8 cellular contexts compared by ENCODE assay signal in genomic region chr1:222654849-222655248, GRCh38. TPM values are rescaled to one million over a fixed set of nuclear protein-coding genes. Genes with fewer than 3 reads are reported as not detected.
DNase-seq lines count a peak whose midpoint lies in the region; ATAC-seq, FAIRE-seq and TF ChIP-seq lines count a peak whose summit lies in the region.

No MANE protein-coding gene starts in this region.

- intact Hi-C loops in HepG2 (cut with micrococcal nuclease; ENCODE audit: unreplicated experiment), result no loop called here

- WGBS in liver, result 40% methylated on average over 5 of the region's 5 CpGs
- 96% methylated on average over 5 of the region's 5 CpGs for WGBS in HepG2 (ENCODE audit: low lambda C conversion rate)
- 91% methylated on average over 5 of the region's 5 CpGs for WGBS in smooth muscle cell (ENCODE audit: low lambda C conversion rate)

- H3K27ac ChIP-seq in liver (ENCODE audit: low read depth in 1 of 2, low read length in 2 of 2) (peak overlapping the region; percentile 26 to 52), HepG2 (ENCODE audit: extremely low read length, insufficient read depth, low read length) (no peak overlapping the region), smooth muscle cell (ENCODE audit: low read depth) (no peak overlapping the region)

- no peaks in the 10 kb centered on the region for H3K79me2 ChIP-seq in HepG2 (ENCODE audit: insufficient read depth, low read length)
- H3K79me2 ChIP-seq in smooth muscle cell (ENCODE audit: low read depth), result no peaks in the 10 kb centered on the region

- H3K27me3 Mint-ChIP-seq in effector memory CD8-positive, alpha-beta T cell, result no peaks in the 10 kb centered on the region

- TF ChIP-seq EP300 in HepG2 (IDR thresholded peaks at IDR 0.05; ENCODE audit: low read depth in 2 of 2, low read length in 2 of 2), result no peak
- TF ChIP-seq EP300 in HepG2 (CRISPR knock-in tag; IDR thresholded peaks at IDR 0.05; ENCODE audit: borderline replicate concordance), result no peak

- TF ChIP-seq CTCF in liver (IDR thresholded peaks at IDR 0.05; ENCODE audit: low read depth, low read length, missing input control) (no peak), HepG2 (CRISPR knock-in tag; IDR thresholded peaks at IDR 0.05) (no peak), smooth muscle cell (IDR thresholded peaks at IDR 0.05; ENCODE audit: borderline replicate concordance, insufficient read depth, poor library complexity, severe bottlenecking) (no peak)

- DNase-seq in HepG2 (ENCODE audit: low spot score) (no peak), DMS153 (lab: John Stamatoyannopoulos, UW) (no peak), smooth muscle cell (lab: John Stamatoyannopoulos, UW; ENCODE audit: unreplicated experiment) (no peak)
- peak; percentile 65 for DNase-seq in activated CD4-positive, alpha-beta T cell treated with anti-CD3 and anti-CD28 coated beads for 1 hour
- peak; percentile 66 to 68 (median 66) for DNase-seq in effector memory CD8-positive, alpha-beta T cell
- peak; percentile 23 to 52 (median 46) for DNase-seq in stimulated activated CD4-positive, alpha-beta T cell treated with anti-CD3 and anti-CD28 coated beads, TNF-alpha, amount 100 ng/mL, for 1 hour (ENCODE audit: low read depth in 3 of 3, low spot score in 1 of 3)

- FAIRE-seq in HepG2 (lab: Jason Lieb, UNC), result no peak

- peaks cover 17 to 40% of the 10 kb centered on the region in 2 donors for H3K4me1 Mint-ChIP-seq in effector memory CD8-positive, alpha-beta T cell (ENCODE audit: low read depth in 2 of 2)

- no peak for ATAC-seq in HepG2
- ATAC-seq in HG03432 (IDR thresholded peaks at IDR 0.05; ENCODE audit: unreplicated experiment), result peak; percentile 96
- peak; percentile 99 for ATAC-seq in effector memory CD8-positive, alpha-beta T cell (replicated peaks)

- CTCF ChIA-PET in HepG2 (lab: Yijun Ruan, JAX; ENCODE audit: low intra/inter-chr PET ratio, low total read pairs), result no interaction called here

- H3K4me3 ChIP-seq in liver (ENCODE audit: low read depth in 1 of 3, low read length in 3 of 3) (no peak overlapping the region), HepG2 (replicated peaks in 1 of 3; ENCODE audit: insufficient read depth in 1 of 3, low read depth in 2 of 3, low read length in 3 of 3) (no peak overlapping the region), smooth muscle cell (no peak overlapping the region)

- H3F3A ChIP-seq in smooth muscle cell (ENCODE audit: low read depth), result no peaks in the 10 kb centered on the region

- no peaks in the 10 kb centered on the region for H3K9me3 ChIP-seq in liver (ENCODE audit: control insufficient read depth in 4 of 4, low read length in 3 of 4)
- H3K9me3 ChIP-seq in HepG2 (ENCODE audit: low read length), result no peaks in the 10 kb centered on the region
- no peaks in the 10 kb centered on the region for H3K9me3 ChIP-seq in smooth muscle cell (replicated peaks; ENCODE audit: low read depth)

- peak overlapping the region; percentile 34 to 58 for H3K4me3 Mint-ChIP-seq in effector memory CD8-positive, alpha-beta T cell

- POLR2A ChIA-PET in HepG2 (lab: Yijun Ruan, JAX), result no interaction called here

- in situ Hi-C loops in HepG2 (cut with HindIII; ENCODE audit: extremely low pct_ligation_motif_present, low pct_unique_long_range_greater_than_20kb), result no loop called here

- H3K36me3 ChIP-seq in liver (ENCODE audit: control insufficient read depth in 4 of 4, insufficient read depth in 3 of 4, low read depth in 1 of 4, low read length in 3 of 4), result peaks cover 11 to 66% (median 60%) of the 10 kb centered on the region in 4 donors
- peaks cover 12 to 91% of the 10 kb centered on the region in 2 experiments for H3K36me3 ChIP-seq in HepG2 (replicated peaks in 1 of 2; ENCODE audit: control insufficient read depth in 1 of 2, insufficient read depth in 2 of 2, low read length in 2 of 2)
- peaks cover 53% of the 10 kb centered on the region for H3K36me3 ChIP-seq in smooth muscle cell (ENCODE audit: low read depth)

- H4K20me1 ChIP-seq in HepG2 (ENCODE audit: insufficient read depth, low read length) (no peaks in the 10 kb centered on the region), smooth muscle cell (ENCODE audit: low read depth) (no peaks in the 10 kb centered on the region)

- H3K27ac Mint-ChIP-seq in effector memory CD8-positive, alpha-beta T cell, result peak overlapping the region; percentile 97 to 99

- H3K27me3 ChIP-seq in liver (ENCODE audit: control insufficient read depth in 4 of 4, insufficient read depth in 4 of 4, low read length in 3 of 4) (no peaks in the 10 kb centered on the region), HepG2 (ENCODE audit: control insufficient read depth in 1 of 2, insufficient read depth in 2 of 2, low read length in 2 of 2) (no peaks in the 10 kb centered on the region), smooth muscle cell (ENCODE audit: low read depth) (no peaks in the 10 kb centered on the region)

- no peak overlapping the region for H2AFZ ChIP-seq in HepG2 (ENCODE audit: low read length)
- no peak overlapping the region for H2AFZ ChIP-seq in smooth muscle cell (ENCODE audit: low read depth)

- no TSS peak for BruUV-seq in HepG2 (replicated peaks; lab: Mats Ljungman, UMichigan)

- H3K4me1 ChIP-seq in liver (ENCODE audit: control insufficient read depth in 4 of 4, insufficient read depth in 4 of 4, low read length in 3 of 4), result peaks cover 2 to 14% (median 6%) of the 10 kb centered on the region in 4 donors
- H3K4me1 ChIP-seq in HepG2 (ENCODE audit: insufficient read depth, low read length), result no peaks in the 10 kb centered on the region
- H3K4me1 ChIP-seq in smooth muscle cell (ENCODE audit: low read depth), result no peaks in the 10 kb centered on the region

- no peaks in the 10 kb centered on the region for H3K9me3 Mint-ChIP-seq in effector memory CD8-positive, alpha-beta T cell

- H3K9ac ChIP-seq in liver (ENCODE audit: low read depth in 1 of 2, low read length in 2 of 2) (peak overlapping the region in 1 of 2 donors; percentile 76), HepG2 (ENCODE audit: insufficient read depth, low read depth, low read length) (no peak overlapping the region), smooth muscle cell (ENCODE audit: low read depth) (no peak overlapping the region)

- peak in 1 of 2 donors; percentile 37 for TF ChIP-seq RAD21 in liver (IDR thresholded peaks at IDR 0.05)
- TF ChIP-seq RAD21 in HepG2 (CRISPR knock-in tag; IDR thresholded peaks at IDR 0.05), result no peak

- no peak for TF ChIP-seq POLR2A in HepG2 (IDR thresholded peaks at IDR 0.05; ENCODE audit: insufficient read depth in 1 of 2, low read depth in 2 of 2, low read length in 2 of 2)

- H3K4me2 ChIP-seq in HepG2 (ENCODE audit: low read depth, low read length), result no peak overlapping the region
- H3K4me2 ChIP-seq in smooth muscle cell, result no peak overlapping the region

- H3K36me3 Mint-ChIP-seq in effector memory CD8-positive, alpha-beta T cell (ENCODE audit: insufficient read depth), result peaks cover 96% of the 10 kb centered on the region

RNA-seq across cellular contexts. Expression of gene MIA3, which starts 37.0 kb away (rescaled TPM):
- total RNA-seq in liver, result 10 to 100 TPM; 20.8 to 69.4 TPM
- polyA plus RNA-seq in liver, result 10 to 100 TPM; 30.9 to 33.4 TPM
- total RNA-seq in HepG2 (2016; rRNA removed; fragmentation: Illumina TruSeq; extraction: Trizol), result 27.4 and 48.7 TPM in 2 replicates
- total RNA-seq in HepG2 (2016; cell fraction: cytosol; rRNA removed; fragmentation: Illumina TruSeq; extraction: Trizol; ENCODE audit: low read depth), result 3.2 and 3.7 TPM in 2 replicates
- total RNA-seq in HepG2 (2016; cell fraction: insoluble cytoplasmic fraction; rRNA removed; fragmentation: Illumina TruSeq; extraction: Trizol), result 27.7 and 51.2 TPM in 2 replicates
- total RNA-seq in HepG2 (2016; cell fraction: membrane; rRNA removed; fragmentation: Illumina TruSeq; extraction: Trizol), result 7.2 and 9.4 TPM in 2 replicates
- total RNA-seq in HepG2 (2016; cell fraction: nucleus; rRNA removed; fragmentation: Illumina TruSeq; extraction: Trizol), result 73.6 and 82.8 TPM in 2 replicates
- polyA plus RNA-seq in HepG2 (2011; rRNA removed), result 45.2 and 45.6 TPM in 2 replicates
- 34.4 and 35.7 TPM in 2 replicates for polyA plus RNA-seq in HepG2 (2011; cell fraction: cytosol; rRNA removed)
- polyA plus RNA-seq in HepG2 (2011; cell fraction: nucleus; rRNA removed), result 125 and 161 TPM in 2 replicates
- polyA plus RNA-seq in HepG2 (2012), result 25.2 and 38.0 TPM in 2 replicates
- polyA plus RNA-seq in HepG2 (2016; cell fraction: cytosol; fragmentation: Illumina TruSeq; extraction: Trizol; ENCODE audit: low read depth), result 2.4 and 3.6 TPM in 2 replicates
- 14.1 and 14.8 TPM in 2 replicates for polyA plus RNA-seq in HepG2 (2016; cell fraction: insoluble cytoplasmic fraction; fragmentation: Illumina TruSeq; extraction: Trizol; ENCODE audit: low read depth)
- polyA plus RNA-seq in HepG2 (2016; cell fraction: membrane; fragmentation: Illumina TruSeq; extraction: Trizol; ENCODE audit: low read depth), result 3.1 and 5.5 TPM in 2 replicates
- polyA plus RNA-seq in HepG2 (2016; cell fraction: nucleus; fragmentation: Illumina TruSeq; extraction: Trizol; ENCODE audit: insufficient read depth, low read depth), result 108 and 114 TPM in 2 replicates
- 42.0 and 48.4 TPM in 2 replicates for polyA minus RNA-seq in HepG2 (2011; rRNA and poly(A)+ RNA removed; ENCODE audit: low replicate concordance)
- 19.9 and 24.8 TPM in 2 replicates for polyA minus RNA-seq in HepG2 (2011; cell fraction: cytosol; rRNA and poly(A)+ RNA removed)
- polyA minus RNA-seq in HepG2 (2011; cell fraction: nucleus; rRNA and poly(A)+ RNA removed), result 67.5 and 74.8 TPM in 2 replicates
- 64.0 and 71.2 TPM in 2 replicates for total RNA-seq in smooth muscle cell
- polyA plus RNA-seq in smooth muscle cell, result 56.8 and 61.8 TPM in 2 replicates

RNA-seq across cellular contexts. Expression of gene AIDA, which starts 57.4 kb away (rescaled TPM):
- total RNA-seq in liver (10 to 100 TPM; 24.3 to 48.2 TPM), HepG2 (2016; rRNA removed; fragmentation: Illumina TruSeq; extraction: Trizol) (17.5 and 41.4 TPM in 2 replicates), smooth muscle cell (50.9 and 60.9 TPM in 2 replicates)
- polyA plus RNA-seq in liver (10 to 100 TPM in 1 of 2 donors, 1 to 10 TPM in 1; 9.3 to 18.7 TPM), HepG2 (2011; rRNA removed) (34.6 and 35.4 TPM in 2 replicates), smooth muscle cell (33.6 and 40.6 TPM in 2 replicates)
- total RNA-seq in HepG2 (2016; cell fraction: cytosol; rRNA removed; fragmentation: Illumina TruSeq; extraction: Trizol; ENCODE audit: low read depth), result 10.2 and 13.7 TPM in 2 replicates
- total RNA-seq in HepG2 (2016; cell fraction: insoluble cytoplasmic fraction; rRNA removed; fragmentation: Illumina TruSeq; extraction: Trizol), result 16.3 and 39.3 TPM in 2 replicates
- 54.4 and 60.1 TPM in 2 replicates for total RNA-seq in HepG2 (2016; cell fraction: membrane; rRNA removed; fragmentation: Illumina TruSeq; extraction: Trizol)
- 17.6 and 19.3 TPM in 2 replicates for total RNA-seq in HepG2 (2016; cell fraction: nucleus; rRNA removed; fragmentation: Illumina TruSeq; extraction: Trizol)
- polyA plus RNA-seq in HepG2 (2011; cell fraction: cytosol; rRNA removed), result 12.6 and 22.8 TPM in 2 replicates
- polyA plus RNA-seq in HepG2 (2011; cell fraction: nucleus; rRNA removed), result 6.6 and 9.7 TPM in 2 replicates
- 28.5 and 32.2 TPM in 2 replicates for polyA plus RNA-seq in HepG2 (2012)
- polyA plus RNA-seq in HepG2 (2016; cell fraction: cytosol; fragmentation: Illumina TruSeq; extraction: Trizol; ENCODE audit: low read depth), result 38.7 and 43.9 TPM in 2 replicates
- 82.7 and 83.3 TPM in 2 replicates for polyA plus RNA-seq in HepG2 (2016; cell fraction: insoluble cytoplasmic fraction; fragmentation: Illumina TruSeq; extraction: Trizol; ENCODE audit: low read depth)
- polyA plus RNA-seq in HepG2 (2016; cell fraction: membrane; fragmentation: Illumina TruSeq; extraction: Trizol; ENCODE audit: low read depth), result 97.2 and 104 TPM in 2 replicates
- 31.3 and 36.7 TPM in 2 replicates for polyA plus RNA-seq in HepG2 (2016; cell fraction: nucleus; fragmentation: Illumina TruSeq; extraction: Trizol; ENCODE audit: insufficient read depth, low read depth)
- polyA minus RNA-seq in HepG2 (2011; rRNA and poly(A)+ RNA removed; ENCODE audit: low replicate concordance), result 27.5 and 34.7 TPM in 2 replicates
- 32.0 and 35.7 TPM in 2 replicates for polyA minus RNA-seq in HepG2 (2011; cell fraction: cytosol; rRNA and poly(A)+ RNA removed)
- 20.1 and 25.2 TPM in 2 replicates for polyA minus RNA-seq in HepG2 (2011; cell fraction: nucleus; rRNA and poly(A)+ RNA removed)

RNA-seq across cellular contexts. Expression of gene BROX, which starts 57.5 kb away (rescaled TPM):
- 10 to 100 TPM; 16.0 to 28.3 TPM for total RNA-seq in liver
- 10 to 100 TPM in 1 of 2 donors, 1 to 10 TPM in 1; 6.0 to 12.8 TPM for polyA plus RNA-seq in liver
- 33.2 and 52.5 TPM in 2 replicates for total RNA-seq in HepG2 (2016; rRNA removed; fragmentation: Illumina TruSeq; extraction: Trizol)
- total RNA-seq in HepG2 (2016; cell fraction: cytosol; rRNA removed; fragmentation: Illumina TruSeq; extraction: Trizol; ENCODE audit: low read depth), result 14.5 and 16.4 TPM in 2 replicates
- total RNA-seq in HepG2 (2016; cell fraction: insoluble cytoplasmic fraction; rRNA removed; fragmentation: Illumina TruSeq; extraction: Trizol), result 32.2 and 49.5 TPM in 2 replicates
- total RNA-seq in HepG2 (2016; cell fraction: membrane; rRNA removed; fragmentation: Illumina TruSeq; extraction: Trizol), result 22.3 and 22.9 TPM in 2 replicates
- 19.3 and 22.3 TPM in 2 replicates for total RNA-seq in HepG2 (2016; cell fraction: nucleus; rRNA removed; fragmentation: Illumina TruSeq; extraction: Trizol)
- 3.9 and 4.4 TPM in 2 replicates for polyA plus RNA-seq in HepG2 (2011; rRNA removed)
- polyA plus RNA-seq in HepG2 (2011; cell fraction: cytosol; rRNA removed), result 1.9 and 2.9 TPM in 2 replicates
- 4.0 and 5.4 TPM in 2 replicates for polyA plus RNA-seq in HepG2 (2011; cell fraction: nucleus; rRNA removed)
- 14.9 and 16.7 TPM in 2 replicates for polyA plus RNA-seq in HepG2 (2012)
- 9.7 and 9.9 TPM in 2 replicates for polyA plus RNA-seq in HepG2 (2016; cell fraction: cytosol; fragmentation: Illumina TruSeq; extraction: Trizol; ENCODE audit: low read depth)
- 23.1 and 23.8 TPM in 2 replicates for polyA plus RNA-seq in HepG2 (2016; cell fraction: insoluble cytoplasmic fraction; fragmentation: Illumina TruSeq; extraction: Trizol; ENCODE audit: low read depth)
- polyA plus RNA-seq in HepG2 (2016; cell fraction: membrane; fragmentation: Illumina TruSeq; extraction: Trizol; ENCODE audit: low read depth), result 12.7 and 13.7 TPM in 2 replicates
- 21.1 and 25.6 TPM in 2 replicates for polyA plus RNA-seq in HepG2 (2016; cell fraction: nucleus; fragmentation: Illumina TruSeq; extraction: Trizol; ENCODE audit: insufficient read depth, low read depth)
- 2.0 and 4.5 TPM in 2 replicates for polyA minus RNA-seq in HepG2 (2011; rRNA and poly(A)+ RNA removed; ENCODE audit: low replicate concordance)
- polyA minus RNA-seq in HepG2 (2011; cell fraction: cytosol; rRNA and poly(A)+ RNA removed), result 8.4 and 8.6 TPM in 2 replicates
- polyA minus RNA-seq in HepG2 (2011; cell fraction: nucleus; rRNA and poly(A)+ RNA removed), result 12.6 and 13.4 TPM in 2 replicates
- total RNA-seq in smooth muscle cell, result 64.3 and 75.0 TPM in 2 replicates
- polyA plus RNA-seq in smooth muscle cell, result 13.3 and 15.9 TPM in 2 replicates

Comparison
In these comparisons a context has a peak if more than half of its experiments do, and no peak if none do; other contexts are left out.
1. H3K27ac ChIP-seq: peak in liver (2 of 2); none in HepG2 (single experiment) and smooth muscle cell (single experiment).
2. DNase-seq: peak in activated CD4-positive, alpha-beta T cell treated with anti-CD3 and anti-CD28 coated beads for 1 hour (single experiment), effector memory CD8-positive, alpha-beta T cell (3 of 3) and stimulated activated CD4-positive, alpha-beta T cell treated with anti-CD3 and anti-CD28 coated beads, TNF-alpha, amount 100 ng/mL, for 1 hour (3 of 3); none in HepG2 (single experiment), DMS153 (single experiment) and smooth muscle cell (single experiment).